In the genomic region with DNA sequence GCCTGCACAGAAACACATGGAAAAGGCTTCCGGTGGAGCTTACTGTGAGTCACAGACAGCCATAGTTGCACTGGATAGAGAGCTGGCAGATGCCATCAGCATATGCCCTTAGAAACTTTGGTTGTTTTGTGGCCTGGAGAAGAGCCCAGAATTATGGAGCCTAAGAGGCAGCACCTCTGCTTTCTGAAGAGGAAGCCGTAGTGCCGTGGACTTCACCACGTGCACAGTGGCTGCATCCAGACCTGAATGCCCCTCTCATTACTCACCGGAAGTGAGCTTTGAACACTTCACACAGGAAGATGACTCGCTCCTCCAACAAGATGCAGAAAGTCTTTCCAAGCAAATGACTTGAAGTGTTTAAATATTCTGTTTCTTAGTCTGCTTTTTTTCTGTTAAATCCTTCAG, we compare ENCODE assay signal across 8 cellular contexts. TPM values are rescaled to one million over a fixed set of nuclear protein-coding genes. Genes with fewer than 3 reads are reported as not detected.
DNase-seq lines count a peak whose midpoint lies in the region; ATAC-seq and TF ChIP-seq lines count a peak whose summit lies in the region.

No MANE protein-coding gene starts in this region.

- TF ChIP-seq POLR2A in esophagus squamous epithelium (IDR thresholded peaks at IDR 0.05), result peak in 1 of 4 donors; percentile 14

- H3K4me1 Mint-ChIP-seq in osteocyte (ENCODE audit: unreplicated experiment), result peaks cover 34% of the 10 kb centered on the region

- H3K9me3 Mint-ChIP-seq in osteocyte (ENCODE audit: unreplicated experiment), result no peaks in the 10 kb centered on the region

- H3K27ac Mint-ChIP-seq in osteocyte (ENCODE audit: unreplicated experiment), result peak overlapping the region; percentile 87

- ATAC-seq in GM21390 (IDR thresholded peaks at IDR 0.05; ENCODE audit: unreplicated experiment), result peak; percentile 81

- TF ChIP-seq CTCF in esophagus squamous epithelium (IDR thresholded peaks at IDR 0.05), result no peak
- TF ChIP-seq CTCF in osteocyte (IDR thresholded peaks at IDR 0.05), result no peak
- no peak for TF ChIP-seq CTCF in tibial artery (IDR thresholded peaks at IDR 0.05)

- peak overlapping the region in 1 of 11 experiments; percentile 34; a peak in 2 of 22 replicates for H3K9ac ChIP-seq in BLaER1 treated with 17β-estradiol and CSF1 and Interleukin-3, amounts not matched to agents 10 nM and 100 nM

- H3K27me3 ChIP-seq in BLaER1 treated with 17β-estradiol and CSF1 and Interleukin-3, amounts not matched to agents 10 nM and 100 nM, result no peaks in the 10 kb centered on the region
- H3K27me3 ChIP-seq in esophagus squamous epithelium (no peaks in the 10 kb centered on the region), tibial artery (no peaks in the 10 kb centered on the region)

- 3 to 18% methylated on average over 4 to 6 of the region's 6 CpGs for WGBS in esophagus squamous epithelium, 2 donors

- H3K4me1 ChIP-seq in BLaER1 treated with 17β-estradiol and CSF1 and Interleukin-3, amounts not matched to agents 10 nM and 100 nM, result peaks cover 15 to 48% (median 23%) of the 10 kb centered on the region in 10 experiments; a peak in 19 of 20 replicates
- H3K4me1 ChIP-seq in esophagus squamous epithelium (peaks cover 15 to 45% (median 40%) of the 10 kb centered on the region in 3 donors), tibial artery (peaks cover 0 to 31% (median 22%) of the 10 kb centered on the region in 4 donors)

- peak; percentile 90 for DNase-seq in NCI-H2029 treated with DMSO at 0.1 percent for 48 hours (lab: John Stamatoyannopoulos, UW)
- DNase-seq in activated CD8-positive, alpha-beta memory T cell treated with anti-CD3 and anti-CD28 coated beads for 48 hours (ENCODE audit: low read depth in 2 of 3, low spot score in 2 of 3), result peak; percentile 12 to 22 (median 19)
- DNase-seq in esophagus squamous epithelium (lab: John Stamatoyannopoulos, UW), result no peak
- DNase-seq in osteocyte (ENCODE audit: extremely low spot score, unreplicated experiment), result peak; percentile 82
- peak; percentile 75 to 91 for DNase-seq in tibial artery
- no peak for DNase-seq in NCI-H1048 (lab: John Stamatoyannopoulos, UW)

- H3K4me3 ChIP-seq in BLaER1 treated with 17β-estradiol and CSF1 and Interleukin-3, amounts not matched to agents 10 nM and 100 nM, result no peak overlapping the region
- H3K4me3 ChIP-seq in esophagus squamous epithelium, result no peak overlapping the region
- H3K4me3 ChIP-seq in tibial artery, result peak overlapping the region in 1 of 2 donors; percentile 21

- intact Hi-C loops in esophagus squamous epithelium (cut with DNase I) (no loop called here), tibial artery (cut with DNase I; ENCODE audit: low total_unique reads) (no loop called here)

- no peaks in the 10 kb centered on the region for H4K20me1 ChIP-seq in BLaER1 treated with 17β-estradiol and CSF1 and Interleukin-3, amounts not matched to agents 10 nM and 100 nM

- H3K4me3 Mint-ChIP-seq in osteocyte (ENCODE audit: unreplicated experiment), result no peak overlapping the region

- no peaks in the 10 kb centered on the region for H3K9me3 ChIP-seq in BLaER1 treated with 17β-estradiol and CSF1 and Interleukin-3, amounts not matched to agents 10 nM and 100 nM (replicated peaks in 1 of 11)
- H3K9me3 ChIP-seq in esophagus squamous epithelium, result no peaks in the 10 kb centered on the region
- no peaks in the 10 kb centered on the region for H3K9me3 ChIP-seq in tibial artery

- no peaks in the 10 kb centered on the region for H3K36me3 Mint-ChIP-seq in osteocyte (ENCODE audit: unreplicated experiment)

- H3K27ac ChIP-seq in BLaER1 treated with 17β-estradiol and CSF1 and Interleukin-3, amounts not matched to agents 10 nM and 100 nM, result peak overlapping the region in 7 of 11 experiments; percentile 21 to 57 (median 44); a peak in 12 of 22 replicates
- peak overlapping the region; percentile 45 to 74 (median 67) for H3K27ac ChIP-seq in esophagus squamous epithelium
- H3K27ac ChIP-seq in tibial artery, result peak overlapping the region; percentile 71 to 72

- H3K27me3 Mint-ChIP-seq in osteocyte (ENCODE audit: unreplicated experiment), result no peaks in the 10 kb centered on the region

- no peaks in the 10 kb centered on the region for H3K36me3 ChIP-seq in BLaER1 treated with 17β-estradiol and CSF1 and Interleukin-3, amounts not matched to agents 10 nM and 100 nM
- H3K36me3 ChIP-seq in esophagus squamous epithelium (no peaks in the 10 kb centered on the region), tibial artery (no peaks in the 10 kb centered on the region)

- peak overlapping the region; percentile 23 to 85 (median 65) for H3K4me2 ChIP-seq in BLaER1 treated with 17β-estradiol and CSF1 and Interleukin-3, amounts not matched to agents 10 nM and 100 nM

RNA-seq across cellular contexts. Expression of a gene that starts 28.4 kb away (rescaled TPM):
- total RNA-seq in esophagus squamous epithelium (100 to 1,000 TPM in 1 of 4 donors, 10 to 100 TPM in 3; 48.5 to 128 (median 66.1) TPM), osteocyte (115 and 134 TPM in 2 replicates)

RNA-seq across cellular contexts. Expression of a gene that starts 55.6 kb away (rescaled TPM):
- total RNA-seq in esophagus squamous epithelium (10 to 100 TPM in 3 of 4 donors, 1 to 10 TPM in 1; 7.0 to 42.0 (median 21.6) TPM), osteocyte (38.6 and 39.5 TPM in 2 replicates)

Comparison
In these comparisons a context has a peak if more than half of its experiments do, and no peak if none do; other contexts are left out.
1. DNase-seq: peak in NCI-H2029 treated with DMSO at 0.1 percent for 48 hours (single experiment), activated CD8-positive, alpha-beta memory T cell treated with anti-CD3 and anti-CD28 coated beads for 48 hours (3 of 3), osteocyte (single experiment) and tibial artery (2 of 2); none in esophagus squamous epithelium (single experiment) and NCI-H1048 (single experiment).
2. Peak in every context shown above with its lines, with median percentiles within 50 percentile points of each other: H3K27ac ChIP-seq.